ENCODE assay signal across 9 cellular contexts in genomic region chr6:9942131-9942530, GRCh38.
"Had no signal": no experiment of that assay in that cellular context is flagged by ENCODE, and none has a peak within 500 bp of the region (broad histone marks: within the 10 kb centered on the region; RNA-seq: fewer than 3 reads in every experiment).

No MANE protein-coding gene starts in this region.

- DNase-seq: GM23248, GOT3, H7, H9, HCEC 1CT, HFFc6 had no signal

- H3K4me2 ChIP-seq: GM23338 had no signal

- H3K9ac ChIP-seq: GM23248 had no signal

- H3K36me3 ChIP-seq: HAP-1 had no signal

- H3K9me3 Mint-ChIP-seq: H9 had no signal

- H3K9me3 ChIP-seq: HAP-1 had no signal

- ATAC-seq: GM23338, HCT116 had no signal

- H2AFZ ChIP-seq: GM23248, GM23338 had no signal

- H3K4me3 ChIP-seq: GM23248, GM23338, HAP-1 had no signal

- H3K27ac ChIP-seq: GM23248 had no signal

- H3K27ac Mint-ChIP-seq: GM23338, H9, HFFc6 had no signal

- H3K4me1 ChIP-seq: HAP-1 had no signal

- H3K4me3 Mint-ChIP-seq: GM23338, H9, HFFc6 had no signal

- H3K4me1 Mint-ChIP-seq: GM23338, H9 had no signal
